8 cellular contexts compared by ENCODE assay signal in genomic region chr1:46527474-46528296, GRCh38. TPM values are rescaled to one million over a fixed set of nuclear protein-coding genes. Genes with fewer than 3 reads are reported as not detected.
DNase-seq lines count a peak whose midpoint lies in the region; ATAC-seq, FAIRE-seq and TF ChIP-seq lines count a peak whose summit lies in the region.

No MANE protein-coding gene starts in this region.

- TF ChIP-seq POLR2A in IMR-90 (IDR thresholded peaks at IDR 0.05; ENCODE audit: low read depth, low read length), result peak; percentile 55; the same call in 1 of the 2 replicates

- no peak overlapping the region for H2BK5ac ChIP-seq in IMR-90 (ENCODE audit: low read depth, low read length, poor library complexity, severe bottlenecking)

- intact Hi-C loops in IMR-90 (cut with micrococcal nuclease), result loop anchor here (1.0 kb wide), 5 partner anchors 50 to 198 kb away; no protein-coding TSS in a partner anchor
- intact Hi-C loops in activated T-helper 1 cell treated with anti-CD3 and anti-CD28 coated beads, Interleukin-12 subunit alpha, Interleukin-12 subunit beta, Interleukin-2, Interleukin-4 antibody, amounts not matched to agents 30 ng/mL and 10 ng/mL and 1 ng/mL, durations not matched to agents 14 hours and 24 hours and 36 hours (cut with micrococcal nuclease), result loop anchor here (1.0 kb wide), 6 partner anchors 38 to 198 kb away; partner anchors contain the start of gene DMBX1

- ATAC-seq in IMR-90 (ENCODE audit: low read depth) (peak; percentile 90), thoracic aorta (ENCODE audit: insufficient number of reproducible peaks, low FRiP score, low read depth) (no peak)

- H3K23ac ChIP-seq in IMR-90 (ENCODE audit: low read depth, low read length), result no peak overlapping the region

- no peak overlapping the region for H4K5ac ChIP-seq in IMR-90 (ENCODE audit: low read depth, low read length)

- H3K27ac Mint-ChIP-seq in activated T-helper 1 cell treated with anti-CD3 and anti-CD28 coated beads, Interleukin-12 subunit alpha, Interleukin-12 subunit beta, Interleukin-2, Interleukin-4 antibody, amounts not matched to agents 30 ng/mL and 10 ng/mL and 1 ng/mL, durations not matched to agents 14 hours and 24 hours and 36 hours, result peak overlapping the region; percentile 18

- H3K27me3 ChIP-seq in IMR-90 (ENCODE audit: control insufficient read depth, insufficient read depth, low read length) (peaks cover 57% of the 10 kb centered on the region), thoracic aorta (replicated peaks; ENCODE audit: insufficient read depth) (no peaks in the 10 kb centered on the region)

- H3K36me3 Mint-ChIP-seq in activated T-helper 1 cell treated with anti-CD3 and anti-CD28 coated beads, Interleukin-12 subunit alpha, Interleukin-12 subunit beta, Interleukin-2, Interleukin-4 antibody, amounts not matched to agents 30 ng/mL and 10 ng/mL and 1 ng/mL, durations not matched to agents 14 hours and 24 hours and 36 hours (ENCODE audit: low read depth), result no peaks in the 10 kb centered on the region

- in situ Hi-C loops in IMR-90 (cut with MboI; ENCODE audit: low sequenced_read_pairs), result loop anchor here (5.0 kb wide), 3 partner anchors 50 to 120 kb away; no protein-coding TSS in a partner anchor

- FAIRE-seq in RCC 7860 (lab: Jason Lieb, UNC), result no peak

- H2AK5ac ChIP-seq in IMR-90 (ENCODE audit: low read depth, low read length), result no peak overlapping the region

- no peaks in the 10 kb centered on the region for H3K9me3 Mint-ChIP-seq in activated T-helper 1 cell treated with anti-CD3 and anti-CD28 coated beads, Interleukin-12 subunit alpha, Interleukin-12 subunit beta, Interleukin-2, Interleukin-4 antibody, amounts not matched to agents 30 ng/mL and 10 ng/mL and 1 ng/mL, durations not matched to agents 14 hours and 24 hours and 36 hours

- H3K4me1 Mint-ChIP-seq in activated T-helper 1 cell treated with anti-CD3 and anti-CD28 coated beads, Interleukin-12 subunit alpha, Interleukin-12 subunit beta, Interleukin-2, Interleukin-4 antibody, amounts not matched to agents 30 ng/mL and 10 ng/mL and 1 ng/mL, durations not matched to agents 14 hours and 24 hours and 36 hours (ENCODE audit: low read depth), result peaks cover 23% of the 10 kb centered on the region

- BruUV-seq in IMR-90 (replicated peaks; lab: Mats Ljungman, UMichigan), result no TSS peak

- H3K27me3 Mint-ChIP-seq in activated T-helper 1 cell treated with anti-CD3 and anti-CD28 coated beads, Interleukin-12 subunit alpha, Interleukin-12 subunit beta, Interleukin-2, Interleukin-4 antibody, amounts not matched to agents 30 ng/mL and 10 ng/mL and 1 ng/mL, durations not matched to agents 14 hours and 24 hours and 36 hours (ENCODE audit: insufficient read depth), result peaks cover 16% of the 10 kb centered on the region

- H3K56ac ChIP-seq in IMR-90 (ENCODE audit: extremely low read depth, insufficient read depth, low read length), result no peak overlapping the region

- no peak overlapping the region for H2BK15ac ChIP-seq in IMR-90 (ENCODE audit: low read depth, low read length)

- no peak overlapping the region for H2AK9ac ChIP-seq in IMR-90 (replicated peaks; ENCODE audit: low read depth, low read length, poor library complexity)

- H3K9me3 ChIP-seq in IMR-90 (ENCODE audit: control insufficient read depth, insufficient read depth, low read length) (no peaks in the 10 kb centered on the region), thoracic aorta (no peaks in the 10 kb centered on the region)

- H3K36me3 ChIP-seq in IMR-90 (ENCODE audit: control insufficient read depth, insufficient read depth, low read length) (no peaks in the 10 kb centered on the region), thoracic aorta (no peaks in the 10 kb centered on the region)

- H2BK20ac ChIP-seq in IMR-90 (ENCODE audit: low read depth, low read length), result no peak overlapping the region

- no peak overlapping the region for H4K91ac ChIP-seq in IMR-90 (ENCODE audit: insufficient read depth, low read depth, low read length)

- H2BK120ac ChIP-seq in IMR-90 (ENCODE audit: low read depth, low read length), result no peak overlapping the region

- no peaks in the 10 kb centered on the region for H3K9me1 ChIP-seq in IMR-90 (ENCODE audit: insufficient read depth, low read length)

- no peak overlapping the region for H3K4me3 ChIP-seq in IMR-90 (ENCODE audit: insufficient read depth, low read depth, low read length)
- no peak overlapping the region for H3K4me3 ChIP-seq in thoracic aorta

- no CpG with 5 or more reads among the region's 3 CpGs for WGBS in IMR-90 (ENCODE audit: extremely low coverage in 2 of 2, insufficient read length in 1 of 2), 2 experiments

- dilution Hi-C loops in IMR-90 (cut with HindIII; ENCODE audit: low sequenced_read_pairs, unreplicated experiment), result no loop called here

- CTCF ChIA-PET in IMR-90 (lab: Yijun Ruan, JAX), result interaction anchor here (1.0 to 2.2 kb wide), 4 partner anchors 51 to 88 kb away, joined by 3 to 12 read pairs (median 4); no protein-coding TSS in a partner anchor

- H4K20me1 ChIP-seq in IMR-90 (ENCODE audit: insufficient read depth, low read length), result no peaks in the 10 kb centered on the region

- H3K4me1 ChIP-seq in IMR-90 (ENCODE audit: control insufficient read depth, insufficient read depth, low read length), result peaks cover 3% of the 10 kb centered on the region; the same call in 1 of the 2 replicates
- H3K4me1 ChIP-seq in thoracic aorta (ENCODE audit: control insufficient read depth in 1 of 2, low read depth in 2 of 2), result peaks cover 1 to 5% of the 10 kb centered on the region in 2 donors

- no peak overlapping the region for H3K9ac ChIP-seq in IMR-90 (ENCODE audit: low read depth, low read length)

- no peak overlapping the region for H4K8ac ChIP-seq in IMR-90 (ENCODE audit: low read depth in 2 of 2, low read length in 2 of 2)

- POLR2A ChIA-PET in IMR-90 (lab: Charles Lee; ENCODE audit: unreplicated experiment), result no interaction called here

- H3K27ac ChIP-seq in IMR-90 (ENCODE audit: insufficient read depth, low read length), result no peak overlapping the region
- H3K27ac ChIP-seq in thoracic aorta, result no peak overlapping the region

- peak; percentile 98 for TF ChIP-seq CTCF in IMR-90 (conservative IDR thresholded peaks at IDR 0.05; ENCODE audit: low read depth, low read length)
- TF ChIP-seq CTCF in thoracic aorta (IDR thresholded peaks at IDR 0.05), result peak; percentile 87

- peak overlapping the region; percentile 58 for H2AFZ ChIP-seq in IMR-90 (replicated peaks; ENCODE audit: low read length, poor library complexity)

- no peak overlapping the region for H3K4me3 Mint-ChIP-seq in activated T-helper 1 cell treated with anti-CD3 and anti-CD28 coated beads, Interleukin-12 subunit alpha, Interleukin-12 subunit beta, Interleukin-2, Interleukin-4 antibody, amounts not matched to agents 30 ng/mL and 10 ng/mL and 1 ng/mL, durations not matched to agents 14 hours and 24 hours and 36 hours

- TF ChIP-seq RAD21 in IMR-90 (IDR thresholded peaks at IDR 0.05; ENCODE audit: low read length), result peak; percentile 99

- H3K4me2 ChIP-seq in IMR-90 (ENCODE audit: low read depth, low read length), result no peak overlapping the region

- no peaks in the 10 kb centered on the region for H3K79me1 ChIP-seq in IMR-90 (ENCODE audit: low read depth in 1 of 2, low read length in 2 of 2)

- peak; percentile 66 to 76 for DNase-seq in NCI-H524 (lab: John Stamatoyannopoulos, UW)
- DNase-seq in NCI-H524 treated with DMSO at 0.1 percent for 48 hours (lab: John Stamatoyannopoulos, UW), result no peak
- peak; percentile 66 for DNase-seq in IMR-90
- DNase-seq in RCC 7860 (ENCODE audit: low spot score), result peak; percentile 57
- peak; percentile 64 for DNase-seq in activated T-helper 1 cell treated with anti-CD3 and anti-CD28 coated beads, Interleukin-12 subunit alpha, Interleukin-12 subunit beta, Interleukin-2, Interleukin-4 antibody, amounts not matched to agents 30 ng/mL and 10 ng/mL and 1 ng/mL, durations not matched to agents 14 hours and 24 hours and 36 hours (ENCODE audit: low spot score)
- peak; percentile 60 for DNase-seq in fibroblast of the conjunctiva (ENCODE audit: low read depth)
- DNase-seq in nucleus accumbens (lab: John Stamatoyannopoulos, UW), result peak in 52 of 56 donors; percentile 20 to 88 (median 60)
- DNase-seq in thoracic aorta (ENCODE audit: low spot score), result peak; percentile 51

- H3K14ac ChIP-seq in IMR-90 (replicated peaks; ENCODE audit: low read depth, low read length), result no peak overlapping the region

- no peak overlapping the region for H3K4ac ChIP-seq in IMR-90 (ENCODE audit: low read depth, low read length)

- no peak overlapping the region for H3K18ac ChIP-seq in IMR-90 (ENCODE audit: low read depth, low read length)

TF ChIP-seq in IMR-90, 13 proteins besides CTCF, POLR2A, EP300 and RAD21:
- TF ChIP-seq, protein P1, sequence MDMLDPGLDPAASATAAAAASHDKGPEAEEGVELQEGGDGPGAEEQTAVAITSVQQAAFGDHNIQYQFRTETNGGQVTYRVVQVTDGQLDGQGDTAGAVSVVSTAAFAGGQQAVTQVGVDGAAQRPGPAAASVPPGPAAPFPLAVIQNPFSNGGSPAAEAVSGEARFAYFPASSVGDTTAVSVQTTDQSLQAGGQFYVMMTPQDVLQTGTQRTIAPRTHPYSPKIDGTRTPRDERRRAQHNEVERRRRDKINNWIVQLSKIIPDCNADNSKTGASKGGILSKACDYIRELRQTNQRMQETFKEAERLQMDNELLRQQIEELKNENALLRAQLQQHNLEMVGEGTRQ (IDR thresholded peaks at IDR 0.05; ENCODE audit: low read depth, low read length), result no peak
- TF ChIP-seq RFX5 (IDR thresholded peaks at IDR 0.05; ENCODE audit: low read depth, low read length) (no peak), BHLHE40 (IDR thresholded peaks at IDR 0.05; ENCODE audit: low read depth, low read length) (no peak), MAFK (IDR thresholded peaks at IDR 0.05; ENCODE audit: low read depth, low read length) (no peak), SMC3 (IDR thresholded peaks at IDR 0.05; ENCODE audit: low read depth, low read length) (peak; percentile 100)

RNA-seq across cellular contexts. Expression of gene KNCN, which starts 23.8 kb away (rescaled TPM):
- not detected in 2 replicates for total RNA-seq in IMR-90 (2012; rRNA removed)
- polyA plus RNA-seq in IMR-90 (2012; rRNA removed), result not detected in 2 replicates
- polyA plus RNA-seq in IMR-90 (2012; cell fraction: cytosol; rRNA removed), result not detected in 2 replicates
- polyA plus RNA-seq in IMR-90 (2012; cell fraction: nucleus; rRNA removed; ENCODE audit: low replicate concordance), result not detected in 2 replicates
- not detected in 2 replicates for total RNA-seq in activated T-helper 1 cell treated with anti-CD3 and anti-CD28 coated beads, Interleukin-12 subunit alpha, Interleukin-12 subunit beta, Interleukin-2, Interleukin-4 antibody, amounts not matched to agents 30 ng/mL and 10 ng/mL and 1 ng/mL, durations not matched to agents 14 hours and 24 hours and 36 hours
- total RNA-seq in thoracic aorta, result not detected

RNA-seq across cellular contexts. Expression of gene DMBX1, which starts 38.0 kb away (rescaled TPM):
- total RNA-seq in IMR-90 (2012; rRNA removed) (not detected in 2 replicates), thoracic aorta (not detected)
- not detected in 2 replicates for polyA plus RNA-seq in IMR-90 (2012; rRNA removed)
- not detected in 2 replicates for polyA plus RNA-seq in IMR-90 (2012; cell fraction: cytosol; rRNA removed)
- not detected in 2 replicates for polyA plus RNA-seq in IMR-90 (2012; cell fraction: nucleus; rRNA removed; ENCODE audit: low replicate concordance)
- not detected in 2 replicates for total RNA-seq in activated T-helper 1 cell treated with anti-CD3 and anti-CD28 coated beads, Interleukin-12 subunit alpha, Interleukin-12 subunit beta, Interleukin-2, Interleukin-4 antibody, amounts not matched to agents 30 ng/mL and 10 ng/mL and 1 ng/mL, durations not matched to agents 14 hours and 24 hours and 36 hours
